ENCODE assay signal across 16 cellular contexts in the genomic region with DNA sequence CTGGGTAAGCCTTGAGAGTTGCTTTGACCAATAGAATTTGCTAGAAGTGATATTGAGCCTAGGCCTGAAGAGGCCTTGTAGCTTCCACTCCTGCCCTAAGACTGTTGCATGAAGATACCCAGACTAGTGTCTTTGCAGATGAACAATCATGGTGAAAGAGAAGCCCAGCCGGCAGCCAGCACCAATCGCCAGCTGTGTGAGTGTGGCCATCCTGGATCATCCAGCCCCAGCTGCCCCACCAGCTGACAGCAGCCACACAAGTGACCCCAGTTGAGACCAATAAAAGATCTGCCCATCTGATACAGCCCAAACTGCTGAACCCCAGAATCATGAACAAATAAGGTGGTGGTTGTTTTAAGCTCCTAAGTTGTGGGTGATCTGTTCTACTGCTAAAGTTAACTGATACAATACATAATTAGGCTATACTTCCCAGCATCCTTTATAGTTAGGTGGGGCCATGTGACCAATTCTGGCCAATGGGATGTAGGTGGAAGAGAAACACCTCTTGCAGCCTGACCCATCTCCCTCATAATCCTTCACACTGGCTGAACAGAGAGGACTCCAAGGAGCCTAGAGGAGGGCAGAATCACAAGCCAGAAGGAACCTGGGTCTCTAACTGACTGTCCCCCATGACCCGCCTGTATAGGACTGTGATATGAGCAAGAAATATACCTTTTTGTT. TPM values are rescaled to one million over a fixed set of nuclear protein-coding genes. Genes with fewer than 3 reads are reported as not detected.
A peak's percentile ranks its signal among the peaks of the same experiment; 100 is the strongest.
DNase-seq lines count a peak whose midpoint lies in the region; ATAC-seq and TF ChIP-seq lines count a peak whose summit lies in the region.
"Had no signal": no experiment of that assay in that cellular context is flagged by ENCODE, and none has a peak within 500 bp of the region (broad histone marks: within the 10 kb centered on the region; RNA-seq: fewer than 3 reads in every experiment).

No MANE protein-coding gene starts in this region.

- no peaks in the 10 kb centered on the region for H3K9me3 Mint-ChIP-seq in activated CD4-positive, alpha-beta memory T cell treated with anti-CD3 and anti-CD28 coated beads, Interleukin-2, amount 10 ng/mL, durations not matched to agents 7 days and 5 days

- no peak for TF ChIP-seq CTCF in HEK293 (tag by site-specific recombination; IDR thresholded peaks at IDR 0.05)

- H3K4me3 ChIP-seq in HEK293 (ENCODE audit: low read depth, low read length) = no peak overlapping the region
- H3K4me3 ChIP-seq: SK-N-MC had no signal

- H3K27me3 Mint-ChIP-seq in activated CD4-positive, alpha-beta memory T cell treated with anti-CD3 and anti-CD28 coated beads, Interleukin-2, amount 10 ng/mL, durations not matched to agents 7 days and 5 days = peaks cover 22% of the 10 kb centered on the region

- no peak for ATAC-seq in GM18907 (IDR thresholded peaks at IDR 0.05; ENCODE audit: unreplicated experiment)
- ATAC-seq in GM18502 (IDR thresholded peaks at IDR 0.05; ENCODE audit: poor library complexity, unreplicated experiment) = no peak

- CTCF ChIA-PET in HEK293 (lab: Yijun Ruan, JAX) = interaction anchor here (0.8 to 1.7 kb wide), 5 partner anchors 9 to 87 kb away, joined by 3 to 7 read pairs (median 4); no protein-coding TSS in a partner anchor
- CTCF ChIA-PET in activated CD4-positive, alpha-beta memory T cell treated with anti-CD3 and anti-CD28 coated beads, Interleukin-2, amount 10 ng/mL, durations not matched to agents 7 days and 5 days (lab: Charles Lee) = interaction anchor here (1.1 to 1.3 kb wide), 2 partner anchors 13 to 182 kb away, joined by 3 to 5 read pairs; no protein-coding TSS in a partner anchor

- H3K27ac Mint-ChIP-seq in activated CD4-positive, alpha-beta memory T cell treated with anti-CD3 and anti-CD28 coated beads, Interleukin-2, amount 10 ng/mL, durations not matched to agents 7 days and 5 days = no peak overlapping the region

- H3K27ac ChIP-seq in HEK293 (ENCODE audit: extremely low read depth, low read depth, low read length) (no peak overlapping the region), angular gyrus (ENCODE audit: low read depth, low read length) (peak overlapping the region; percentile 1)
- H3K27ac ChIP-seq: C4-2B, SK-N-MC had no signal

- H3K36me3 ChIP-seq in HEK293 (ENCODE audit: control insufficient read depth in 2 of 2, insufficient read depth in 1 of 2, low read length in 2 of 2) = peaks cover 5 to 15% of the 10 kb centered on the region in 2 experiments

- H3K4me3 Mint-ChIP-seq in activated CD4-positive, alpha-beta memory T cell treated with anti-CD3 and anti-CD28 coated beads, Interleukin-2, amount 10 ng/mL, durations not matched to agents 7 days and 5 days = no peak overlapping the region

- no peaks in the 10 kb centered on the region for H3K4me1 ChIP-seq in HEK293 (ENCODE audit: control insufficient read depth, insufficient read depth, low read length)

- DNase-seq in midbrain (lab: John Stamatoyannopoulos, UW) = peak; percentile 18
- DNase-seq in activated CD4-positive, alpha-beta memory T cell treated with anti-CD3 and anti-CD28 coated beads, Interleukin-2, amount 10 ng/mL, durations not matched to agents 7 days and 5 days = no peak
- DNase-seq: DMS 273 treated with DMSO at 0.1 percent for 48 hours, GDM1, Kasumi-1, NCI-H1105 treated with DMSO at 0.1 percent for 48 hours, NCI-H1694 treated with DMSO at 0.1 percent for 48 hours, NCI-H2107, NCI-H2227 treated with DMSO at 0.1 percent for 48 hours, NCI-H524 had no signal

- no peaks in the 10 kb centered on the region for H3K9me3 ChIP-seq in HEK293 (ENCODE audit: control insufficient read depth, insufficient read depth, low read depth, low read length)

- H3K4me1 Mint-ChIP-seq in activated CD4-positive, alpha-beta memory T cell treated with anti-CD3 and anti-CD28 coated beads, Interleukin-2, amount 10 ng/mL, durations not matched to agents 7 days and 5 days = peaks cover 24% of the 10 kb centered on the region

- POLR2A ChIA-PET in HEK293 (lab: Yijun Ruan, JAX) = interaction anchor here (0.8 to 1.4 kb wide), 6 partner anchors 9 to 198 kb away, joined by 3 to 6 read pairs (median 3); partner anchors contain the start of genes CADM4, IRGQ, ZNF283 and ZNF428
- POLR2A ChIA-PET in activated CD4-positive, alpha-beta memory T cell treated with anti-CD3 and anti-CD28 coated beads, Interleukin-2, amount 10 ng/mL, durations not matched to agents 7 days and 5 days (lab: Charles Lee) = no interaction called here

- H3K36me3 Mint-ChIP-seq in activated CD4-positive, alpha-beta memory T cell treated with anti-CD3 and anti-CD28 coated beads, Interleukin-2, amount 10 ng/mL, durations not matched to agents 7 days and 5 days (ENCODE audit: low read depth) = no peaks in the 10 kb centered on the region

TF ChIP-seq in HEK293, 187 proteins besides CTCF, POLR2A, EP300 and RAD21:
- TF ChIP-seq ZBTB17 (tag by site-specific recombination; IDR thresholded peaks at IDR 0.05) (peak; percentile 84), OSR2 (tag by site-specific recombination; IDR thresholded peaks at IDR 0.05) (no peak), ZNF37A (tag by site-specific recombination; IDR thresholded peaks at IDR 0.05) (no peak)

RNA-seq across cellular contexts. Expression of gene ZNF428, which starts 9.4 kb away (rescaled TPM):
- 10 to 100 TPM; 19.7 to 20.6 TPM for total RNA-seq in activated CD4-positive, alpha-beta memory T cell treated with anti-CD3 and anti-CD28 coated beads, Interleukin-2, amount 10 ng/mL, durations not matched to agents 7 days and 5 days

RNA-seq across cellular contexts. Expression of gene CADM4, which starts 10.9 kb away (rescaled TPM):
- under 1 TPM; 0.43 to 0.60 TPM for total RNA-seq in activated CD4-positive, alpha-beta memory T cell treated with anti-CD3 and anti-CD28 coated beads, Interleukin-2, amount 10 ng/mL, durations not matched to agents 7 days and 5 days

RNA-seq across cellular contexts. Expression of gene SRRM5, which starts 16.9 kb away (rescaled TPM):
- under 1 TPM; 0.28 to 0.45 TPM for total RNA-seq in activated CD4-positive, alpha-beta memory T cell treated with anti-CD3 and anti-CD28 coated beads, Interleukin-2, amount 10 ng/mL, durations not matched to agents 7 days and 5 days

RNA-seq across cellular contexts. Expression of gene ZNF576, which starts 32.4 kb away (rescaled TPM):
- 10 to 100 TPM; 13.2 to 13.5 TPM for total RNA-seq in activated CD4-positive, alpha-beta memory T cell treated with anti-CD3 and anti-CD28 coated beads, Interleukin-2, amount 10 ng/mL, durations not matched to agents 7 days and 5 days

RNA-seq across cellular contexts. Expression of gene IRGQ, which starts 32.9 kb away (rescaled TPM):
- 10 to 100 TPM; 15.3 to 16.5 TPM for total RNA-seq in activated CD4-positive, alpha-beta memory T cell treated with anti-CD3 and anti-CD28 coated beads, Interleukin-2, amount 10 ng/mL, durations not matched to agents 7 days and 5 days
